Comparison of ENCODE assay signal across 8 cellular contexts in the genomic region with DNA sequence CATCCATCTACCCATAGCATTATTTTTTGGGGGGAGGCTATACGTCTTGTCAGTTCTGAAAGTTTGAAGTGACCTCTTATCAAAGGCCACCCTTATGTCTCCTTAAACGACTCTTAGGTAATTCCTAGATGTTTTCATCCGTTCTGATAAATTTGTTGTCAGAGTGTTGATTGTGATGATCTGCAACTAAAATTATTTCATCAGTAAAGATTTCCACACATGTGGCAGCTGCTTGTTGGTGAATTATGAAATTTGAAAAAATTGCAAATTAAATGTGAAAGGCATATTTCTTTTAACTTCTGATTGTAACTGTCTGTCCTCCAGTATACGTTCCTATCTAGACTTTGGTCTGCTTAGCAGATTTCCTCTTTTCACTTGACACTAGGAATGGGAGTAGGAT. TPM values are rescaled to one million over a fixed set of nuclear protein-coding genes. Genes with fewer than 3 reads are reported as not detected.
A peak's percentile ranks its signal among the peaks of the same experiment; 100 is the strongest.
DNase-seq lines count a peak whose midpoint lies in the region; ATAC-seq and TF ChIP-seq lines count a peak whose summit lies in the region.

No MANE protein-coding gene starts in this region.

- H2AFZ ChIP-seq in MM.1S (ENCODE audit: low read length) = no peak overlapping the region

- H3K4me3 ChIP-seq in Caco-2 (ENCODE audit: low read depth, low read length) = peak overlapping the region; percentile 76
- peak overlapping the region; percentile 81 for H3K4me3 ChIP-seq in MM.1S (ENCODE audit: low read length)
- peak overlapping the region; percentile 62 to 100 (median 95) for H3K4me3 ChIP-seq in dorsolateral prefrontal cortex
- peak overlapping the region in 1 of 2 experiments; percentile 82 for H3K4me3 ChIP-seq in neutrophil (ENCODE audit: low read depth in 1 of 2, low read length in 1 of 2)

- TF ChIP-seq CTCF in Caco-2 (IDR thresholded peaks at IDR 0.05; ENCODE audit: insufficient read depth in 1 of 2, low read depth in 1 of 2, low read length in 1 of 2, severe bottlenecking in 1 of 2, unreplicated experiment in 1 of 2) = no peak
- no peak for TF ChIP-seq CTCF in MM.1S (IDR thresholded peaks at IDR 0.05; ENCODE audit: low read length)
- TF ChIP-seq CTCF in dorsolateral prefrontal cortex (IDR thresholded peaks at IDR 0.05 in 54 of 56, conservative IDR thresholded peaks at IDR 0.05 in 2 of 56; ENCODE audit: low read depth in 1 of 56, partially characterized antibody in 56 of 56) = no peak
- no peak for TF ChIP-seq CTCF in neutrophil (IDR thresholded peaks at IDR 0.05)

- H4K20me1 ChIP-seq in MM.1S (ENCODE audit: insufficient read depth, low read length) = no peaks in the 10 kb centered on the region; the same call in 1 of the 2 replicates

- H3K27ac Mint-ChIP-seq in Caco-2 (ENCODE audit: unreplicated experiment) = peak overlapping the region; percentile 85

- H3F3A ChIP-seq in MM.1S (ENCODE audit: insufficient read depth, low read length) = peaks cover 8% of the 10 kb centered on the region

- peak overlapping the region; percentile 74 for H3K4me2 ChIP-seq in MM.1S (ENCODE audit: low read depth, low read length)

- H3K9me3 ChIP-seq in Caco-2 (no peaks in the 10 kb centered on the region), MM.1S (replicated peaks; ENCODE audit: insufficient read depth, low read length) (no peaks in the 10 kb centered on the region), neutrophil (no peaks in the 10 kb centered on the region)

- H3K27me3 Mint-ChIP-seq in Caco-2 (ENCODE audit: insufficient read depth, unreplicated experiment) = no peaks in the 10 kb centered on the region

- CTCF ChIA-PET in Caco-2 (lab: Charles Lee) = no interaction called here

- peak overlapping the region; percentile 95; the same call in 1 of the 2 replicates for H3K9ac ChIP-seq in MM.1S (ENCODE audit: low read length)

- TSS peak; percentile 56 for BruUV-seq in Caco-2 (replicated peaks; lab: Mats Ljungman, UMichigan)

- H3K27ac ChIP-seq in MM.1S (ENCODE audit: low read length) = no peak overlapping the region
- peak overlapping the region in 49 of 59 donors; percentile 4 to 97 (median 92) for H3K27ac ChIP-seq in dorsolateral prefrontal cortex
- peak overlapping the region; percentile 91 for H3K27ac ChIP-seq in neutrophil

- ATAC-seq in HG03354 (IDR thresholded peaks at IDR 0.05; ENCODE audit: poor library complexity, severe bottlenecking, unreplicated experiment) = no peak

- intact Hi-C loops in Caco-2 (cut with micrococcal nuclease; ENCODE audit: unreplicated experiment) = no loop called here
- intact Hi-C loops in dorsolateral prefrontal cortex (cut with DNase I) = loop anchor here in 1 of 2 donors (5.0 kb wide), 1 partner anchor 100 kb away; no protein-coding TSS in a partner anchor

- H3K4me1 ChIP-seq in Caco-2 (peaks cover 39% of the 10 kb centered on the region), MM.1S (ENCODE audit: low read length) (peaks cover 11% of the 10 kb centered on the region), neutrophil (ENCODE audit: control insufficient read depth in 1 of 2, insufficient read depth in 1 of 2, low read depth in 1 of 2, low read length in 1 of 2) (peaks cover 48% of the 10 kb centered on the region in 2 experiments)

- POLR2A ChIA-PET in Caco-2 (lab: Charles Lee) = interaction anchor here (0.5 to 2.1 kb wide), 3 partner anchors 8 to 22 kb away, joined by 3 to 25 read pairs (median 4); no protein-coding TSS in a partner anchor

- H3K36me3 ChIP-seq in Caco-2 (ENCODE audit: control insufficient read depth, insufficient read depth, low read length) (no peaks in the 10 kb centered on the region; the same call in 1 of the 2 replicates), MM.1S (replicated peaks; ENCODE audit: insufficient read depth, low read length) (no peaks in the 10 kb centered on the region), neutrophil (no peaks in the 10 kb centered on the region)

- no peaks in the 10 kb centered on the region for H3K9me2 ChIP-seq in MM.1S (replicated peaks; ENCODE audit: insufficient read depth, low read length)

- DNase-seq in Caco-2 (no peak), MM.1S (no peak), dorsolateral prefrontal cortex (no peak), COLO829 (ENCODE audit: low spot score) (no peak), ureter (ENCODE audit: low spot score) (no peak)
- no peak for DNase-seq in stimulated activated CD8-positive, alpha-beta memory T cell treated with anti-CD3 and anti-CD28 coated beads, Interleukin-4, amount 100 ng/mL, for 48 hours

- H3K4me3 Mint-ChIP-seq in Caco-2 (ENCODE audit: unreplicated experiment) = peak overlapping the region; percentile 81

- peaks cover 62% of the 10 kb centered on the region for H3K79me2 ChIP-seq in MM.1S (ENCODE audit: low read length)

- H3K4me1 Mint-ChIP-seq in Caco-2 (ENCODE audit: low read depth, unreplicated experiment) = peaks cover 21% of the 10 kb centered on the region

- no peaks in the 10 kb centered on the region for H3K9me3 Mint-ChIP-seq in Caco-2 (ENCODE audit: unreplicated experiment)

- peaks cover 49% of the 10 kb centered on the region for H3K36me3 Mint-ChIP-seq in Caco-2 (ENCODE audit: insufficient read depth, unreplicated experiment)

- H3K27me3 ChIP-seq in Caco-2 (replicated peaks; ENCODE audit: control insufficient read depth, insufficient read depth, low read length) (no peaks in the 10 kb centered on the region), MM.1S (replicated peaks; ENCODE audit: insufficient read depth, low read length) (no peaks in the 10 kb centered on the region), dorsolateral prefrontal cortex (no peaks in the 10 kb centered on the region), neutrophil (no peaks in the 10 kb centered on the region)

RNA-seq across cellular contexts. Expression of a gene that starts 1.4 kb away (rescaled TPM):
- total RNA-seq in Caco-2 (2022) (119 and 125 TPM in 2 replicates), dorsolateral prefrontal cortex (100 to 1,000 TPM in 51 of 120 experiments, 10 to 100 TPM in 69; 39.0 to 240 (median 95.0) TPM), ureter (46.6 TPM)
